ENCODE assay signal across 10 cellular contexts in genomic region chr2:74908763-74909444, GRCh38. TPM values are rescaled to one million over a fixed set of nuclear protein-coding genes. Genes with fewer than 3 reads are reported as not detected.
DNase-seq lines count a peak whose midpoint lies in the region; ATAC-seq and TF ChIP-seq lines count a peak whose summit lies in the region.
"Had no signal": no experiment of that assay in that cellular context is flagged by ENCODE, and none has a peak within 500 bp of the region (broad histone marks: within the 10 kb centered on the region; RNA-seq: fewer than 3 reads in every experiment).

No MANE protein-coding gene starts in this region.

- no peaks in the 10 kb centered on the region for H3K79me2 ChIP-seq in osteoblast (ENCODE audit: insufficient read depth, low read length)

- no peak for TF ChIP-seq CTCF in Caco-2 (IDR thresholded peaks at IDR 0.05; ENCODE audit: insufficient read depth in 1 of 2, low read depth in 1 of 2, low read length in 1 of 2, severe bottlenecking in 1 of 2, unreplicated experiment in 1 of 2)
- no peak for TF ChIP-seq CTCF in fibroblast of pulmonary artery (IDR thresholded peaks at IDR 0.05; ENCODE audit: low read length, missing control alignments)
- no peak for TF ChIP-seq CTCF in osteoblast (IDR thresholded peaks at IDR 0.05; ENCODE audit: extremely low read depth, low read depth, low read length)

- H3K36me3 ChIP-seq in Caco-2 (ENCODE audit: control insufficient read depth, insufficient read depth, low read length) (no peaks in the 10 kb centered on the region), osteoblast (ENCODE audit: insufficient read depth, low read length) (no peaks in the 10 kb centered on the region)

- H3K4me1 Mint-ChIP-seq in Caco-2 (ENCODE audit: low read depth, unreplicated experiment) = peaks cover 7% of the 10 kb centered on the region

- POLR2A ChIA-PET in Caco-2 (lab: Charles Lee) = no interaction called here

- peak overlapping the region; percentile 49 for H3K4me2 ChIP-seq in osteoblast (ENCODE audit: insufficient read depth, low read length)

- no peaks in the 10 kb centered on the region for H3K36me3 Mint-ChIP-seq in Caco-2 (ENCODE audit: insufficient read depth, unreplicated experiment)

- peaks cover 4% of the 10 kb centered on the region for H3K27me3 Mint-ChIP-seq in Caco-2 (ENCODE audit: insufficient read depth, unreplicated experiment)

- H3K27ac Mint-ChIP-seq in Caco-2 (ENCODE audit: unreplicated experiment) = no peak overlapping the region

- no peaks in the 10 kb centered on the region for H3K4me1 ChIP-seq in Caco-2
- no peaks in the 10 kb centered on the region for H3K4me1 ChIP-seq in osteoblast (ENCODE audit: insufficient read depth, low read length)

- CTCF ChIA-PET in Caco-2 (lab: Charles Lee) = interaction anchor here (0.7 kb wide), 1 partner anchor 144 kb away, joined by 3 read pairs; no protein-coding TSS in a partner anchor

- H3K4me3 Mint-ChIP-seq in Caco-2 (ENCODE audit: unreplicated experiment) = peak overlapping the region; percentile 40

- no peak overlapping the region for H3K27ac ChIP-seq in osteoblast (ENCODE audit: low read depth, low read length)

- no peak overlapping the region for H3K4me3 ChIP-seq in Caco-2 (ENCODE audit: low read depth, low read length)
- peak overlapping the region; percentile 12 for H3K4me3 ChIP-seq in fibroblast of pulmonary artery (replicated peaks; ENCODE audit: low read depth, low read length)
- H3K4me3 ChIP-seq in osteoblast (ENCODE audit: insufficient read depth, low read length) = peak overlapping the region; percentile 6

- H2AFZ ChIP-seq in osteoblast (ENCODE audit: low read length) = peak overlapping the region; percentile 72

- no peaks in the 10 kb centered on the region for H3K9me3 Mint-ChIP-seq in Caco-2 (ENCODE audit: unreplicated experiment)

- ATAC-seq in GM18502 (IDR thresholded peaks at IDR 0.05; ENCODE audit: poor library complexity, unreplicated experiment) = no peak
- ATAC-seq: activated CD4-positive, CD25-positive, alpha-beta regulatory T cell treated with anti-CD3 and anti-CD28 coated beads, Interleukin-2, amount 50 U/mL, for 24 hours had no signal

- peak; percentile 24 to 44 for DNase-seq in Caco-2
- peak; percentile 26 for DNase-seq in NCI-H69 (lab: John Stamatoyannopoulos, UW)
- no peak for DNase-seq in fibroblast of pulmonary artery (ENCODE audit: low read depth)
- DNase-seq in osteoblast (ENCODE audit: insufficient read length, low spot score, missing footprints) = no peak
- DNase-seq in hypothalamus (lab: John Stamatoyannopoulos, UW) = no peak
- no peak for DNase-seq in dedifferentiated amniotic fluid mesenchymal stem cell (ENCODE audit: extremely low spot score)
- no peak for DNase-seq in HCEC 1CT
- DNase-seq: NCI-H1930 had no signal

- no peaks in the 10 kb centered on the region for H4K20me1 ChIP-seq in osteoblast (ENCODE audit: insufficient read depth, low read length)

- intact Hi-C loops in Caco-2 (cut with micrococcal nuclease; ENCODE audit: unreplicated experiment) = no loop called here

- H3K27me3 ChIP-seq in Caco-2 (replicated peaks; ENCODE audit: control insufficient read depth, insufficient read depth, low read length) = no peaks in the 10 kb centered on the region
- peaks cover 3% of the 10 kb centered on the region for H3K27me3 ChIP-seq in osteoblast (ENCODE audit: insufficient read depth, low read length)

- H3K9me3 ChIP-seq in Caco-2 = no peaks in the 10 kb centered on the region
- no peaks in the 10 kb centered on the region for H3K9me3 ChIP-seq in osteoblast (ENCODE audit: low read depth, low read length)

- no TSS peak for BruUV-seq in Caco-2 (replicated peaks; lab: Mats Ljungman, UMichigan)

RNA-seq across cellular contexts. Expression of gene POLE4, which starts 49.5 kb away (rescaled TPM):
- 101 and 117 TPM in 2 replicates for total RNA-seq in Caco-2 (2022)
- total RNA-seq in osteoblast = 18.9 and 23.5 TPM in 2 replicates

Comparison
In these comparisons a context has a peak if more than half of its experiments do, and no peak if none do; other contexts are left out.
1. DNase-seq: peak in Caco-2 (2 of 2) and NCI-H69 (single experiment); none in fibroblast of pulmonary artery (single experiment), osteoblast (single experiment), hypothalamus (0 of 51), dedifferentiated amniotic fluid mesenchymal stem cell (single experiment) and HCEC 1CT (single experiment).